In the genomic region with DNA sequence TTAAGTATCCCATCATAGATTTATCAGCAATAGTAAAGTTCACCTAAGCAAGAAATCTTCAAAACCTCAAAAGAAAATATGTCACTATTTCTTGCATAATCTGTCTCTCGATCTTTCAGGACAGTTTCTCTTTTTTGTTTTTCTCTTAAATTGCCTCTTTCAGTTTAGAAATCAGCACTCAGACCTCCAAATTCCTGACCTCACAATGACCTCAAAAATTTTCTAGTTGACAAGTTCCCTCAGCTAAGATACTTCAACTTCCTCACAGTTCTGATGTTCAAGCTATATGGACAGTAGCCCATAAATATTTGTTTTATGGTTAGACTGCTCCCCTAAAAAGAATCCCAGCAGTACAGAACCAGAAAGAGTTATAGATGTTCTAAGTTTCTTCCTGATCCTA, we compare ENCODE assay signal across 1 cellular context.
TF ChIP-seq lines count a peak whose summit lies in the region.

No MANE protein-coding gene starts in this region.

TF ChIP-seq in GM23338, 12 proteins besides CTCF, POLR2A, EP300 and RAD21 (continued from another document):
- TF ChIP-seq, protein P1, sequence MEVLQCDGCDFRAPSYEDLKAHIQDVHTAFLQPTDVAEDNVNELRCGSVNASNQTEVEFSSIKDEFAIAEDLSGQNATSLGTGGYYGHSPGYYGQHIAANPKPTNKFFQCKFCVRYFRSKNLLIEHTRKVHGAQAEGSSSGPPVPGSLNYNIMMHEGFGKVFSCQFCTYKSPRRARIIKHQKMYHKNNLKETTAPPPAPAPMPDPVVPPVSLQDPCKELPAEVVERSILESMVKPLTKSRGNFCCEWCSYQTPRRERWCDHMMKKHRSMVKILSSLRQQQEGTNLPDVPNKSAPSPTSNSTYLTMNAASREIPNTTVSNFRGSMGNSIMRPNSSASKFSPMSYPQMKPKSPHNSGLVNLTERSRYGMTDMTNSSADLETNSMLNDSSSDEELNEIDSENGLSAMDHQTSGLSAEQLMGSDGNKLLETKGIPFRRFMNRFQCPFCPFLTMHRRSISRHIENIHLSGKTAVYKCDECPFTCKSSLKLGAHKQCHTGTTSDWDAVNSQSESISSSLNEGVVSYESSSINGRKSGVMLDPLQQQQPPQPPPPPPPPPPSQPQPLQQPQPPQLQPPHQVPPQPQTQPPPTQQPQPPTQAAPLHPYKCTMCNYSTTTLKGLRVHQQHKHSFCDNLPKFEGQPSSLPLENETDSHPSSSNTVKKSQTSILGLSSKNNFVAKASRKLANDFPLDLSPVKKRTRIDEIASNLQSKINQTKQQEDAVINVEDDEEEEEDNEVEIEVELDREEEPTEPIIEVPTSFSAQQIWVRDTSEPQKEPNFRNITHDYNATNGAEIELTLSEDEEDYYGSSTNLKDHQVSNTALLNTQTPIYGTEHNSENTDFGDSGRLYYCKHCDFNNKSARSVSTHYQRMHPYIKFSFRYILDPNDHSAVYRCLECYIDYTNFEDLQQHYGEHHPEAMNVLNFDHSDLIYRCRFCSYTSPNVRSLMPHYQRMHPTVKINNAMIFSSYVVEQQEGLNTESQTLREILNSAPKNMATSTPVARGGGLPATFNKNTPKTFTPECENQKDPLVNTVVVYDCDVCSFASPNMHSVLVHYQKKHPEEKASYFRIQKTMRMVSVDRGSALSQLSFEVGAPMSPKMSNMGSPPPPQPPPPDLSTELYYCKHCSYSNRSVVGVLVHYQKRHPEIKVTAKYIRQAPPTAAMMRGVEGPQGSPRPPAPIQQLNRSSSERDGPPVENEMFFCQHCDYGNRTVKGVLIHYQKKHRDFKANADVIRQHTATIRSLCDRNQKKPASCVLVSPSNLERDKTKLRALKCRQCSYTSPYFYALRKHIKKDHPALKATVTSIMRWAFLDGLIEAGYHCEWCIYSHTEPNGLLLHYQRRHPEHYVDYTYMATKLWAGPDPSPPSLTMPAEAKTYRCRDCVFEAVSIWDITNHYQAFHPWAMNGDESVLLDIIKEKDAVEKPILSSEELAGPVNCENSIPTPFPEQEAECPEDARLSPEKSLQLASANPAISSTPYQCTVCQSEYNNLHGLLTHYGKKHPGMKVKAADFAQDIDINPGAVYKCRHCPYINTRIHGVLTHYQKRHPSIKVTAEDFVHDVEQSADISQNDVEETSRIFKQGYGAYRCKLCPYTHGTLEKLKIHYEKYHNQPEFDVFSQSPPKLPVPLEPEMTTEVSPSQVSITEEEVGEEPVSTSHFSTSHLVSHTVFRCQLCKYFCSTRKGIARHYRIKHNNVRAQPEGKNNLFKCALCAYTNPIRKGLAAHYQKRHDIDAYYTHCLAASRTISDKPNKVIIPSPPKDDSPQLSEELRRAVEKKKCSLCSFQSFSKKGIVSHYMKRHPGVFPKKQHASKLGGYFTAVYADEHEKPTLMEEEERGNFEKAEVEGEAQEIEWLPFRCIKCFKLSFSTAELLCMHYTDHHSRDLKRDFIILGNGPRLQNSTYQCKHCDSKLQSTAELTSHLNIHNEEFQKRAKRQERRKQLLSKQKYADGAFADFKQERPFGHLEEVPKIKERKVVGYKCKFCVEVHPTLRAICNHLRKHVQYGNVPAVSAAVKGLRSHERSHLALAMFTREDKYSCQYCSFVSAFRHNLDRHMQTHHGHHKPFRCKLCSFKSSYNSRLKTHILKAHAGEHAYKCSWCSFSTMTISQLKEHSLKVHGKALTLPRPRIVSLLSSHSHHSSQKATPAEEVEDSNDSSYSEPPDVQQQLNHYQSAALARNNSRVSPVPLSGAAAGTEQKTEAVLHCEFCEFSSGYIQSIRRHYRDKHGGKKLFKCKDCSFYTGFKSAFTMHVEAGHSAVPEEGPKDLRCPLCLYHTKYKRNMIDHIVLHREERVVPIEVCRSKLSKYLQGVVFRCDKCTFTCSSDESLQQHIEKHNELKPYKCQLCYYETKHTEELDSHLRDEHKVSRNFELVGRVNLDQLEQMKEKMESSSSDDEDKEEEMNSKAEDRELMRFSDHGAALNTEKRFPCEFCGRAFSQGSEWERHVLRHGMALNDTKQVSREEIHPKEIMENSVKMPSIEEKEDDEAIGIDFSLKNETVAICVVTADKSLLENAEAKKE (CRISPR knock-in tag; IDR thresholded peaks at IDR 0.05): no peak
- TF ChIP-seq EZH2 (IDR thresholded peaks at IDR 0.05; ENCODE audit: low read depth, unreplicated experiment): no peak
- TF ChIP-seq ZNF331 (CRISPR knock-in tag; IDR thresholded peaks at IDR 0.05; ENCODE audit: low read depth): no peak
- TF ChIP-seq POLR2AphosphoS5 (IDR thresholded peaks at IDR 0.05; ENCODE audit: low read depth): no peak
